Comparison of ENCODE assay signal across 9 cellular contexts in genomic region chr13:26502826-26503225, GRCh38. TPM values are rescaled to one million over a fixed set of nuclear protein-coding genes. Genes with fewer than 3 reads are reported as not detected.
DNase-seq lines count a peak whose midpoint lies in the region; ATAC-seq and TF ChIP-seq lines count a peak whose summit lies in the region.
"Had no signal": no experiment of that assay in that cellular context is flagged by ENCODE, and none has a peak within 500 bp of the region (broad histone marks: within the 10 kb centered on the region; RNA-seq: fewer than 3 reads in every experiment).

No MANE protein-coding gene starts in this region.

- no peak for TF ChIP-seq POLR2A in HCT116 (IDR thresholded peaks at IDR 0.05; ENCODE audit: borderline replicate concordance, extremely low read depth, insufficient read depth, insufficient read length)

- H3K27ac ChIP-seq in HCT116 (ENCODE audit: low read depth, low read length) (no peak overlapping the region), foreskin keratinocyte (no peak overlapping the region)
- H3K27ac ChIP-seq in CD4-positive, alpha-beta memory T cell (ENCODE audit: low read depth, low read length), result no peak overlapping the region
- no peak overlapping the region for H3K27ac ChIP-seq in effector memory CD4-positive, alpha-beta T cell (ENCODE audit: insufficient read depth, low read length, poor library complexity, severe bottlenecking)
- H3K27ac ChIP-seq: VCaP had no signal

- peak overlapping the region in 2 of 8 donors; percentile 37 to 60 for H3K4me3 Mint-ChIP-seq in CD4-positive, alpha-beta memory T cell

- DNase-seq in HCT116 (ENCODE audit: low read depth, low spot score) (no peak), foreskin keratinocyte (peak; percentile 10 to 26), NCI-H345 treated with DMSO at 0.1 percent for 48 hours (lab: John Stamatoyannopoulos, UW; ENCODE audit: unreplicated experiment) (no peak), cerebellar cortex (ENCODE audit: low spot score) (no peak)
- peak; percentile 63 for DNase-seq in activated CD4-positive, alpha-beta T cell treated with anti-CD3 and anti-CD28 coated beads for 48 hours
- DNase-seq in stimulated activated CD4-positive, alpha-beta T cell treated with anti-CD3 and anti-CD28 coated beads, Interleukin-1b, Interleukin-23, amount 100 ng/mL, for 48 hours, result peak; percentile 66
- DNase-seq in CD4-positive, alpha-beta memory T cell, result no peak
- DNase-seq in effector memory CD4-positive, alpha-beta T cell, result no peak

- no peaks in the 10 kb centered on the region for H3K79me2 ChIP-seq in HCT116 (ENCODE audit: insufficient read depth, low read length)

- H3K9ac ChIP-seq in HCT116 (ENCODE audit: low read length), result no peak overlapping the region

- ATAC-seq in HCT116 (peak; percentile 52), foreskin keratinocyte (peak; percentile 32)

- no TSS peak for BruUV-seq in HCT116 (replicated peaks; lab: Mats Ljungman, UMichigan)

- H3K4me1 ChIP-seq in HCT116 (ENCODE audit: control insufficient read depth in 1 of 2, insufficient read depth in 2 of 2, low read length in 2 of 2), result no peaks in the 10 kb centered on the region
- no peaks in the 10 kb centered on the region for H3K4me1 ChIP-seq in foreskin keratinocyte
- H3K4me1 ChIP-seq in CD4-positive, alpha-beta memory T cell (ENCODE audit: insufficient read depth, low read length), result no peaks in the 10 kb centered on the region
- no peaks in the 10 kb centered on the region for H3K4me1 ChIP-seq in effector memory CD4-positive, alpha-beta T cell (ENCODE audit: control insufficient read depth, insufficient read depth, low read length, poor library complexity, severe bottlenecking)

- peaks cover 0 to under 1% (median 0%) of the 10 kb centered on the region in 8 donors for H3K9me3 Mint-ChIP-seq in CD4-positive, alpha-beta memory T cell

- H3K36me3 ChIP-seq in HCT116 (ENCODE audit: control insufficient read depth in 1 of 2, insufficient read depth in 2 of 2, low read length in 2 of 2), result no peaks in the 10 kb centered on the region
- no peaks in the 10 kb centered on the region for H3K36me3 ChIP-seq in CD4-positive, alpha-beta memory T cell (ENCODE audit: insufficient read depth, low read length)
- no peaks in the 10 kb centered on the region for H3K36me3 ChIP-seq in effector memory CD4-positive, alpha-beta T cell (ENCODE audit: control insufficient read depth, insufficient read depth, low read length)

- peaks cover 0 to 5% (median 2%) of the 10 kb centered on the region in 4 donors for H3K4me1 Mint-ChIP-seq in CD4-positive, alpha-beta memory T cell

- no peak overlapping the region for H3K4me3 ChIP-seq in HCT116 (replicated peaks in 1 of 2; ENCODE audit: low read depth in 1 of 2, low read length in 2 of 2)
- H3K4me3 ChIP-seq in CD4-positive, alpha-beta memory T cell (ENCODE audit: low read length in 2 of 2), result no peak overlapping the region
- no peak overlapping the region for H3K4me3 ChIP-seq in effector memory CD4-positive, alpha-beta T cell (ENCODE audit: insufficient read depth, low read depth, low read length, poor library complexity, severe bottlenecking)

- no peak overlapping the region for H2AFZ ChIP-seq in HCT116 (ENCODE audit: low read depth, low read length, poor library complexity, severe bottlenecking)

- RAD21 ChIA-PET in HCT116 (lab: Charles Lee; ENCODE audit: low non-redundant PET in 1 of 2, low total read pairs in 2 of 2, uncharacterized antibody in 2 of 2, unreplicated experiment in 2 of 2), result no interaction called here

- no peak for TF ChIP-seq RAD21 in HCT116 (IDR thresholded peaks at IDR 0.05; ENCODE audit: low read depth)

- H3K27me3 ChIP-seq in HCT116 (ENCODE audit: insufficient read depth, low read length) (no peaks in the 10 kb centered on the region), foreskin keratinocyte (no peaks in the 10 kb centered on the region)
- H3K27me3 ChIP-seq in CD4-positive, alpha-beta memory T cell (ENCODE audit: insufficient read depth, low read length), result no peaks in the 10 kb centered on the region
- no peaks in the 10 kb centered on the region for H3K27me3 ChIP-seq in effector memory CD4-positive, alpha-beta T cell (replicated peaks; ENCODE audit: control insufficient read depth, insufficient read depth, low read length, poor library complexity, severe bottlenecking)

- CTCF ChIA-PET in HCT116 (lab: Charles Lee), result interaction anchor here (1.0 kb wide), 1 partner anchor 318 kb away, joined by 4 read pairs; no protein-coding TSS in a partner anchor
- CTCF ChIA-PET in CD4-positive, alpha-beta memory T cell (lab: Charles Lee; ENCODE audit: partially characterized antibody), result interaction anchor here (13.5 kb wide), 1 partner anchor 319 kb away, joined by 282 read pairs; no protein-coding TSS in a partner anchor

- no peaks in the 10 kb centered on the region for H3K36me3 Mint-ChIP-seq in CD4-positive, alpha-beta memory T cell

- H4K20me1 ChIP-seq in HCT116 (ENCODE audit: insufficient read depth), result no peaks in the 10 kb centered on the region

- H3K4me2 ChIP-seq in HCT116 (ENCODE audit: low read length), result no peak overlapping the region

- intact Hi-C loops in HCT116 (cut with micrococcal nuclease), result no loop called here
- intact Hi-C loops in CD4-positive, alpha-beta memory T cell (cut with micrococcal nuclease), result no loop called here

- TF ChIP-seq CTCF in HCT116 (IDR thresholded peaks at IDR 0.05 in 2 of 3, conservative IDR thresholded peaks at IDR 0.05 in 1 of 3; ENCODE audit: borderline replicate concordance in 1 of 3, insufficient read depth in 1 of 3, low read depth in 2 of 3, low read length in 2 of 3), result no peak
- TF ChIP-seq CTCF in foreskin keratinocyte (conservative IDR thresholded peaks at IDR 0.05), result no peak

- H3K9me2 ChIP-seq in HCT116 (ENCODE audit: insufficient read depth), result no peaks in the 10 kb centered on the region

- H3K9me3 ChIP-seq in HCT116 (ENCODE audit: control insufficient read depth in 1 of 2, insufficient read depth in 1 of 2, low read depth in 1 of 2, low read length in 2 of 2), result peaks cover 0 to 4% of the 10 kb centered on the region in 2 experiments; a peak in 1 of 4 replicates
- H3K9me3 ChIP-seq in CD4-positive, alpha-beta memory T cell (ENCODE audit: control insufficient read depth in 1 of 2, low read length in 2 of 2), result no peaks in the 10 kb centered on the region
- no peaks in the 10 kb centered on the region for H3K9me3 ChIP-seq in effector memory CD4-positive, alpha-beta T cell (ENCODE audit: control insufficient read depth, low read length)

- no peak overlapping the region for H3K27ac Mint-ChIP-seq in CD4-positive, alpha-beta memory T cell

- H3K27me3 Mint-ChIP-seq in CD4-positive, alpha-beta memory T cell, result peaks cover 3 to 6% of the 10 kb centered on the region in 2 donors

- POLR2A ChIA-PET in HCT116 (lab: Charles Lee), result no interaction called here
- POLR2A ChIA-PET in CD4-positive, alpha-beta memory T cell (lab: Charles Lee; ENCODE audit: partially characterized antibody), result no interaction called here

TF ChIP-seq in HCT116, 20 proteins besides CTCF, POLR2A, EP300 and RAD21 (continues in another document):
- no peak for TF ChIP-seq FOSL1 (IDR thresholded peaks at IDR 0.05; ENCODE audit: low read depth)
- no peak for TF ChIP-seq SP1 (IDR thresholded peaks at IDR 0.05; ENCODE audit: low read depth)
- TF ChIP-seq TCF7L2 (IDR thresholded peaks at IDR 0.05; ENCODE audit: borderline replicate concordance, extremely low read depth, insufficient read depth, insufficient read length), result no peak
- TF ChIP-seq ZNF274 (IDR thresholded peaks at IDR 0.05; ENCODE audit: low read depth, low read length), result no peak
- no peak for TF ChIP-seq ZBTB33 (IDR thresholded peaks at IDR 0.05; ENCODE audit: extremely low read depth, insufficient replicate concordance, low read length)
- TF ChIP-seq SRF (IDR thresholded peaks at IDR 0.05; ENCODE audit: low read depth), result no peak
- no peak for TF ChIP-seq JUND (IDR thresholded peaks at IDR 0.05)
- TF ChIP-seq SIN3A (IDR thresholded peaks at IDR 0.05; ENCODE audit: low read depth), result no peak
- no peak for TF ChIP-seq ELF1 (IDR thresholded peaks at IDR 0.05; ENCODE audit: borderline replicate concordance, low read depth)
- no peak for TF ChIP-seq CBX3 (IDR thresholded peaks at IDR 0.05; ENCODE audit: low read depth)

RNA-seq across cellular contexts. Expression of gene WASF3, which starts 54.7 kb away (rescaled TPM):
- total RNA-seq in HCT116 (2021; ENCODE audit: unreplicated experiment) (3.4 TPM), foreskin keratinocyte (5.7 TPM in 2 replicates)
- 0.60 and 0.90 TPM in 2 replicates for polyA plus RNA-seq in HCT116 (2012)
- polyA plus RNA-seq in foreskin keratinocyte, result 1.4 and 1.7 TPM in 2 replicates
- not detected for total RNA-seq in CD4-positive, alpha-beta memory T cell
- polyA plus RNA-seq in CD4-positive, alpha-beta memory T cell, result not detected

Comparison
In these comparisons a context has a peak if more than half of its experiments do, and no peak if none do; other contexts are left out.
1. DNase-seq: peak in activated CD4-positive, alpha-beta T cell treated with anti-CD3 and anti-CD28 coated beads for 48 hours (single experiment), foreskin keratinocyte (2 of 2) and stimulated activated CD4-positive, alpha-beta T cell treated with anti-CD3 and anti-CD28 coated beads, Interleukin-1b, Interleukin-23, amount 100 ng/mL, for 48 hours (single experiment); none in HCT116 (single experiment), NCI-H345 treated with DMSO at 0.1 percent for 48 hours (single experiment), CD4-positive, alpha-beta memory T cell (0 of 5), effector memory CD4-positive, alpha-beta T cell (0 of 3) and cerebellar cortex (single experiment).